In genomic region chr4:159239534-159239933, GRCh38 we compare ENCODE assay signal across 16 cellular contexts.
DNase-seq lines count a peak whose midpoint lies in the region; ATAC-seq, FAIRE-seq and TF ChIP-seq lines count a peak whose summit lies in the region.
"Had no signal": no experiment of that assay in that cellular context is flagged by ENCODE, and none has a peak within 500 bp of the region (broad histone marks: within the 10 kb centered on the region; RNA-seq: fewer than 3 reads in every experiment).

No MANE protein-coding gene starts in this region.

- peaks cover 9% of the 10 kb centered on the region for H3K9me3 Mint-ChIP-seq in dendritic cell treated with granulocyte-macrophage colony-stimulating factor and Interleukin-4, amounts not matched to agents 40 ng/mL and 50 ng/mL, for 4 days
- H3K9me3 Mint-ChIP-seq: CD4-positive, alpha-beta memory T cell had no signal

- peaks cover 0 to 3% (median 0%) of the 10 kb centered on the region in 11 experiments; a peak in 2 of 22 replicates for H3K9me3 ChIP-seq in BLaER1 treated with 17β-estradiol and CSF1 and Interleukin-3, amounts not matched to agents 10 nM and 100 nM (replicated peaks in 1 of 11)
- H3K9me3 ChIP-seq in gastrocnemius medialis, result no peaks in the 10 kb centered on the region
- H3K9me3 ChIP-seq: HAP-1 had no signal

- peak overlapping the region; percentile 85 for H3K4me3 Mint-ChIP-seq in dendritic cell treated with granulocyte-macrophage colony-stimulating factor and Interleukin-4, amounts not matched to agents 40 ng/mL and 50 ng/mL, for 4 days
- H3K4me3 Mint-ChIP-seq: CD4-positive, alpha-beta memory T cell had no signal

- peaks cover 0 to 15% (median 0%) of the 10 kb centered on the region in 11 experiments; a peak in 9 of 22 replicates for H3K36me3 ChIP-seq in BLaER1 treated with 17β-estradiol and CSF1 and Interleukin-3, amounts not matched to agents 10 nM and 100 nM
- peaks cover 0 to 8% of the 10 kb centered on the region in 2 donors for H3K36me3 ChIP-seq in gastrocnemius medialis
- H3K36me3 ChIP-seq: HAP-1 had no signal

- TF ChIP-seq POLR2A in gastrocnemius medialis (IDR thresholded peaks at IDR 0.05), result no peak

- H4K20me1 ChIP-seq in BLaER1 treated with 17β-estradiol and CSF1 and Interleukin-3, amounts not matched to agents 10 nM and 100 nM, result peaks cover 0 to 17% (median 0%) of the 10 kb centered on the region in 11 experiments; a peak in 3 of 22 replicates

- H3K27ac ChIP-seq in BLaER1 treated with 17β-estradiol and CSF1 and Interleukin-3, amounts not matched to agents 10 nM and 100 nM, result peak overlapping the region in 6 of 11 experiments; percentile 47 to 75 (median 68); a peak in 10 of 22 replicates
- peak overlapping the region; percentile 4 to 48 (median 29) for H3K27ac ChIP-seq in gastrocnemius medialis

- peak overlapping the region in 1 of 11 experiments; percentile 74; a peak in 1 of 22 replicates for H3K9ac ChIP-seq in BLaER1 treated with 17β-estradiol and CSF1 and Interleukin-3, amounts not matched to agents 10 nM and 100 nM

- H3K4me3 ChIP-seq in BLaER1 treated with 17β-estradiol and CSF1 and Interleukin-3, amounts not matched to agents 10 nM and 100 nM, result no peak overlapping the region
- no peak overlapping the region for H3K4me3 ChIP-seq in gastrocnemius medialis
- H3K4me3 ChIP-seq: HAP-1 had no signal

- TF ChIP-seq CTCF in gastrocnemius medialis (IDR thresholded peaks at IDR 0.05 in 4 of 5, conservative IDR thresholded peaks at IDR 0.05 in 1 of 5), result no peak

- H3K27me3 ChIP-seq in BLaER1 treated with 17β-estradiol and CSF1 and Interleukin-3, amounts not matched to agents 10 nM and 100 nM, result no peaks in the 10 kb centered on the region
- H3K27me3 ChIP-seq in gastrocnemius medialis, result no peaks in the 10 kb centered on the region

- H3K4me1 Mint-ChIP-seq in dendritic cell treated with granulocyte-macrophage colony-stimulating factor and Interleukin-4, amounts not matched to agents 40 ng/mL and 50 ng/mL, for 4 days (ENCODE audit: low read depth), result peaks cover 7% of the 10 kb centered on the region

- H3K4me1 ChIP-seq in BLaER1 treated with 17β-estradiol and CSF1 and Interleukin-3, amounts not matched to agents 10 nM and 100 nM, result peaks cover 0 to 57% (median 11%) of the 10 kb centered on the region in 10 experiments; a peak in 14 of 20 replicates
- peaks cover 24 to 39% of the 10 kb centered on the region in 2 donors for H3K4me1 ChIP-seq in gastrocnemius medialis

- DNase-seq in gastrocnemius medialis (no peak), NCI-H2029 (lab: John Stamatoyannopoulos, UW) (no peak), NOMO-1 (lab: John Stamatoyannopoulos, UW; ENCODE audit: unreplicated experiment in 2 of 2) (no peak)
- DNase-seq: ACHN; Calu3; CD4-positive, alpha-beta memory T cell; DMS53; NCI-H187 treated with DMSO at 0.1 percent for 48 hours; NCI-H69; NK-92 treated with Interleukin-12 subunit alpha and Interleukin-12 subunit beta, amount 100 ng/mL, for 24 hours; RPMI8226 had no signal

- FAIRE-seq in G401.6 (lab: Jason Lieb, UNC), result peak; percentile 49

- H3K27ac Mint-ChIP-seq in dendritic cell treated with granulocyte-macrophage colony-stimulating factor and Interleukin-4, amounts not matched to agents 40 ng/mL and 50 ng/mL, for 4 days, result peak overlapping the region; percentile 94
- H3K27ac Mint-ChIP-seq: CD4-positive, alpha-beta memory T cell had no signal

- in situ Hi-C loops in gastrocnemius medialis (cut with MboI; ENCODE audit: low sequenced_read_pairs in 4 of 4), result no loop called here

- no peak for ATAC-seq in gastrocnemius medialis
- ATAC-seq in HG03342 (IDR thresholded peaks at IDR 0.05; ENCODE audit: unreplicated experiment), result no peak

- H3K27me3 Mint-ChIP-seq in dendritic cell treated with granulocyte-macrophage colony-stimulating factor and Interleukin-4, amounts not matched to agents 40 ng/mL and 50 ng/mL, for 4 days, result no peaks in the 10 kb centered on the region
- H3K27me3 Mint-ChIP-seq: CD4-positive, alpha-beta memory T cell had no signal

- peak overlapping the region in 3 of 11 experiments; percentile 5 to 81 (median 76); a peak in 4 of 22 replicates for H3K4me2 ChIP-seq in BLaER1 treated with 17β-estradiol and CSF1 and Interleukin-3, amounts not matched to agents 10 nM and 100 nM

- intact Hi-C loops in dendritic cell treated with granulocyte-macrophage colony-stimulating factor and Interleukin-4, amounts not matched to agents 40 ng/mL and 50 ng/mL, for 4 days (cut with micrococcal nuclease), result no loop called here
- intact Hi-C loops in gastrocnemius medialis (cut with DNase I; ENCODE audit: low total_unique reads), result no loop called here

- peaks cover 11% of the 10 kb centered on the region for H3K36me3 Mint-ChIP-seq in dendritic cell treated with granulocyte-macrophage colony-stimulating factor and Interleukin-4, amounts not matched to agents 40 ng/mL and 50 ng/mL, for 4 days (ENCODE audit: low read depth)
